In genomic region chr10:68870061-68870460, GRCh38 we compare ENCODE assay signal across 20 cellular contexts. TPM values are rescaled to one million over a fixed set of nuclear protein-coding genes. Genes with fewer than 3 reads are reported as not detected.
DNase-seq lines count a peak whose midpoint lies in the region; ATAC-seq and TF ChIP-seq lines count a peak whose summit lies in the region.
"Had no signal": no experiment of that assay in that cellular context is flagged by ENCODE, and none has a peak within 500 bp of the region (broad histone marks: within the 10 kb centered on the region; RNA-seq: fewer than 3 reads in every experiment).

No MANE protein-coding gene starts in this region.

- no peaks in the 10 kb centered on the region for H4K20me1 ChIP-seq in osteoblast (ENCODE audit: insufficient read depth, low read length)

- no peak overlapping the region for H3K4me3 Mint-ChIP-seq in activated T-helper 17 cell treated with anti-CD3 and anti-CD28 coated beads, Interleukin-2, amount 50 U/mL, for 72 hours
- H3K4me3 Mint-ChIP-seq: CD4-positive, CD25-positive, alpha-beta regulatory T cell; HFFc6 had no signal

- H2AFZ ChIP-seq in osteoblast (ENCODE audit: low read length): no peak overlapping the region

- no peaks in the 10 kb centered on the region for H3K9me3 ChIP-seq in osteoblast (ENCODE audit: low read depth, low read length)
- H3K9me3 ChIP-seq in A673 (ENCODE audit: low read depth, low read length, poor library complexity, severe bottlenecking): no peaks in the 10 kb centered on the region

- no peak overlapping the region for H3K4me3 ChIP-seq in fibroblast of mammary gland (ENCODE audit: control insufficient read depth, low read depth, low read length)
- H3K4me3 ChIP-seq in osteoblast (ENCODE audit: insufficient read depth, low read length): no peak overlapping the region
- H3K4me3 ChIP-seq in A673 (ENCODE audit: low read depth, low read length, poor library complexity, severe bottlenecking): no peak overlapping the region
- H3K4me3 ChIP-seq: A549 had no signal

- intact Hi-C loops in A673 (cut with micrococcal nuclease; ENCODE audit: unreplicated experiment): no loop called here

- H3K36me3 ChIP-seq in osteoblast (ENCODE audit: insufficient read depth, low read length): no peaks in the 10 kb centered on the region
- no peaks in the 10 kb centered on the region for H3K36me3 ChIP-seq in A673 (ENCODE audit: insufficient read depth, low read length, poor library complexity, severe bottlenecking)

- no peak for TF ChIP-seq CTCF in fibroblast of mammary gland (conservative IDR thresholded peaks at IDR 0.05; ENCODE audit: control insufficient read depth, insufficient read depth, low read depth, low read length)
- no peak for TF ChIP-seq CTCF in osteoblast (IDR thresholded peaks at IDR 0.05; ENCODE audit: extremely low read depth, low read depth, low read length)
- no peak for TF ChIP-seq CTCF in A673 (conservative IDR thresholded peaks at IDR 0.05; ENCODE audit: low read depth, low read length)

- peaks cover 20% of the 10 kb centered on the region for H3K4me1 ChIP-seq in osteoblast (ENCODE audit: insufficient read depth, low read length)
- peaks cover 20% of the 10 kb centered on the region for H3K4me1 ChIP-seq in A673 (ENCODE audit: insufficient read depth, low read length, poor library complexity, severe bottlenecking)

- no TSS peak for BruUV-seq in A673 (replicated peaks; lab: Mats Ljungman, UMichigan)

- H3K4me1 Mint-ChIP-seq in activated T-helper 17 cell treated with anti-CD3 and anti-CD28 coated beads, Interleukin-2, amount 50 U/mL, for 72 hours: peaks cover 5% of the 10 kb centered on the region

- no peaks in the 10 kb centered on the region for H3K36me3 Mint-ChIP-seq in activated T-helper 17 cell treated with anti-CD3 and anti-CD28 coated beads, Interleukin-2, amount 50 U/mL, for 72 hours (ENCODE audit: low read depth)
- H3K36me3 Mint-ChIP-seq: CD4-positive, CD25-positive, alpha-beta regulatory T cell had no signal

- DNase-seq in EH (ENCODE audit: low read depth) (peak; percentile 15), fibroblast of mammary gland (ENCODE audit: low read depth) (peak; percentile 31), osteoblast (ENCODE audit: insufficient read length, low spot score, missing footprints) (peak; percentile 72), AG08396 (ENCODE audit: low spot score) (no peak), A673 (ENCODE audit: low spot score) (no peak)
- DNase-seq: Calu3, GOT3, HFFc6, IMR-90, Kasumi-1, NCI-H1105 treated with DMSO at 0.1 percent for 48 hours, NCI-H187 treated with DMSO at 0.1 percent for 48 hours, NCI-H2171, NCI-H446 treated with DMSO at 0.1 percent for 48 hours, NCI-H748 treated with DMSO at 0.1 percent for 48 hours, PC-3 had no signal

- H3K79me2 ChIP-seq in osteoblast (ENCODE audit: insufficient read depth, low read length): no peaks in the 10 kb centered on the region

- no peaks in the 10 kb centered on the region for H3K9me3 Mint-ChIP-seq in activated T-helper 17 cell treated with anti-CD3 and anti-CD28 coated beads, Interleukin-2, amount 50 U/mL, for 72 hours

- peak overlapping the region; percentile 69 for H3K27ac Mint-ChIP-seq in activated T-helper 17 cell treated with anti-CD3 and anti-CD28 coated beads, Interleukin-2, amount 50 U/mL, for 72 hours
- H3K27ac Mint-ChIP-seq: HFFc6 had no signal

- H3K27ac ChIP-seq in osteoblast (ENCODE audit: low read depth, low read length) (no peak overlapping the region), A673 (ENCODE audit: low read depth, low read length, poor library complexity, severe bottlenecking) (no peak overlapping the region)
- H3K27ac ChIP-seq: A549 had no signal

- POLR2A ChIA-PET in A673 (lab: Charles Lee; ENCODE audit: low non-redundant PET): no interaction called here

- no peak overlapping the region for H3K4me2 ChIP-seq in osteoblast (ENCODE audit: insufficient read depth, low read length)

- no peaks in the 10 kb centered on the region for H3K27me3 Mint-ChIP-seq in activated T-helper 17 cell treated with anti-CD3 and anti-CD28 coated beads, Interleukin-2, amount 50 U/mL, for 72 hours

- CTCF ChIA-PET in A673 (lab: Charles Lee): no interaction called here

- no peak for ATAC-seq in activated T-helper 17 cell treated with anti-CD3 and anti-CD28 coated beads, Interleukin-2, amount 50 U/mL, for 72 hours (replicated peaks)
- no peak for ATAC-seq in HG02571 (IDR thresholded peaks at IDR 0.05; ENCODE audit: unreplicated experiment)
- ATAC-seq: PC-3 had no signal

- H3K27me3 ChIP-seq in osteoblast (ENCODE audit: insufficient read depth, low read length): no peaks in the 10 kb centered on the region
- peaks cover 9% of the 10 kb centered on the region for H3K27me3 ChIP-seq in A673 (replicated peaks; ENCODE audit: insufficient read depth, low read depth, low read length, poor library complexity)

RNA-seq across cellular contexts. Expression of gene DDX50, which starts 31.1 kb away (rescaled TPM):
- total RNA-seq in activated T-helper 17 cell treated with anti-CD3 and anti-CD28 coated beads, Interleukin-2, amount 50 U/mL, for 72 hours: 10 to 100 TPM; 48.0 to 66.1 TPM
- total RNA-seq in osteoblast (47.0 and 47.1 TPM in 2 replicates), A673 (2021) (46.1 and 50.1 TPM in 2 replicates)

RNA-seq across cellular contexts. Expression of gene STOX1, which starts 42.7 kb away (rescaled TPM):
- under 1 TPM; 0.21 to 0.39 TPM for total RNA-seq in activated T-helper 17 cell treated with anti-CD3 and anti-CD28 coated beads, Interleukin-2, amount 50 U/mL, for 72 hours
- total RNA-seq in osteoblast (under 0.01 and 0.29 TPM in 2 replicates), A673 (2021) (2.1 and 2.4 TPM in 2 replicates)

Comparison
In these comparisons a context has a peak if more than half of its experiments do, and no peak if none do; other contexts are left out.
1. DNase-seq: peak in EH (single experiment), fibroblast of mammary gland (single experiment) and osteoblast (single experiment); none in AG08396 (single experiment) and A673 (single experiment).